In genomic region chr6:37103169-37104039, GRCh38 we compare ENCODE assay signal across 8 cellular contexts.
DNase-seq lines count a peak whose midpoint lies in the region; ATAC-seq and TF ChIP-seq lines count a peak whose summit lies in the region.

No MANE protein-coding gene starts in this region.

- H3K4me1 Mint-ChIP-seq in activated naive CD4-positive, alpha-beta T cell treated with anti-CD3 and anti-CD28 coated beads, Interleukin-2, amount 10 ng/mL, durations not matched to agents 7 days and 5 days, result peaks cover 55% of the 10 kb centered on the region
- peaks cover 35% of the 10 kb centered on the region for H3K4me1 Mint-ChIP-seq in glutamatergic neuron (ENCODE audit: low read depth, unreplicated experiment)

- CTCF ChIA-PET in activated naive CD4-positive, alpha-beta T cell treated with anti-CD3 and anti-CD28 coated beads, Interleukin-2, amount 10 ng/mL, durations not matched to agents 7 days and 5 days (lab: Charles Lee), result interaction anchor here (0.7 to 2.8 kb wide), 6 partner anchors 12 to 84 kb away, joined by 3 to 11 read pairs (median 4); no protein-coding TSS in a partner anchor

- H3K27ac ChIP-seq in ACC112 (ENCODE audit: low read depth, low read length), result peak overlapping the region; percentile 89

- DNase-seq in H7, result peak; percentile 66
- peak; percentile 90 for DNase-seq in NCI-H345 (lab: John Stamatoyannopoulos, UW)
- peak; percentile 37 for DNase-seq in activated naive CD4-positive, alpha-beta T cell treated with anti-CD3 and anti-CD28 coated beads, Interleukin-2, amount 10 ng/mL, durations not matched to agents 7 days and 5 days
- peak; percentile 62 for DNase-seq in glutamatergic neuron
- peak in 38 of 56 donors; percentile 3 to 46 (median 22) for DNase-seq in nucleus accumbens (lab: John Stamatoyannopoulos, UW)
- no peak for DNase-seq in 8988T

- peaks cover 19% of the 10 kb centered on the region for H3K4me1 ChIP-seq in ACC112 (ENCODE audit: control insufficient read depth, insufficient read depth, low read length, unreplicated experiment)

- no peaks in the 10 kb centered on the region for H3K36me3 Mint-ChIP-seq in activated naive CD4-positive, alpha-beta T cell treated with anti-CD3 and anti-CD28 coated beads, Interleukin-2, amount 10 ng/mL, durations not matched to agents 7 days and 5 days
- H3K36me3 Mint-ChIP-seq in glutamatergic neuron (ENCODE audit: unreplicated experiment), result no peaks in the 10 kb centered on the region

- H3K36me3 ChIP-seq in ACC112 (ENCODE audit: insufficient read depth, low read length) (no peaks in the 10 kb centered on the region), H7 (replicated peaks; ENCODE audit: control insufficient read depth, insufficient read depth, low read length) (peaks cover 4% of the 10 kb centered on the region)

- H3K4me3 Mint-ChIP-seq in activated naive CD4-positive, alpha-beta T cell treated with anti-CD3 and anti-CD28 coated beads, Interleukin-2, amount 10 ng/mL, durations not matched to agents 7 days and 5 days, result peak overlapping the region; percentile 66
- peak overlapping the region; percentile 88 for H3K4me3 Mint-ChIP-seq in glutamatergic neuron (ENCODE audit: unreplicated experiment)

- H3K4me3 ChIP-seq in ACC112 (ENCODE audit: low read depth, low read length), result peak overlapping the region; percentile 71
- H3K4me3 ChIP-seq in H7 (ENCODE audit: insufficient read depth, low read depth, low read length), result no peak overlapping the region

- H2AFZ ChIP-seq in ACC112 (ENCODE audit: low read length, unreplicated experiment), result peak overlapping the region; percentile 57

- H3K27ac Mint-ChIP-seq in activated naive CD4-positive, alpha-beta T cell treated with anti-CD3 and anti-CD28 coated beads, Interleukin-2, amount 10 ng/mL, durations not matched to agents 7 days and 5 days, result peak overlapping the region; percentile 86
- H3K27ac Mint-ChIP-seq in glutamatergic neuron (ENCODE audit: unreplicated experiment), result peak overlapping the region; percentile 95

- no peaks in the 10 kb centered on the region for H3K79me2 ChIP-seq in ACC112 (ENCODE audit: control insufficient read depth, insufficient read depth, low read length, unreplicated experiment)

- no peak for ATAC-seq in HG02642 (IDR thresholded peaks at IDR 0.05; ENCODE audit: poor library complexity, unreplicated experiment)

- no peaks in the 10 kb centered on the region for H3K27me3 Mint-ChIP-seq in activated naive CD4-positive, alpha-beta T cell treated with anti-CD3 and anti-CD28 coated beads, Interleukin-2, amount 10 ng/mL, durations not matched to agents 7 days and 5 days
- H3K27me3 Mint-ChIP-seq in glutamatergic neuron (ENCODE audit: unreplicated experiment), result peaks cover 9% of the 10 kb centered on the region

- no peaks in the 10 kb centered on the region for H3K9me3 Mint-ChIP-seq in activated naive CD4-positive, alpha-beta T cell treated with anti-CD3 and anti-CD28 coated beads, Interleukin-2, amount 10 ng/mL, durations not matched to agents 7 days and 5 days
- peaks cover 13% of the 10 kb centered on the region for H3K9me3 Mint-ChIP-seq in glutamatergic neuron (ENCODE audit: unreplicated experiment)

- TF ChIP-seq CTCF in glutamatergic neuron (IDR thresholded peaks at IDR 0.05; ENCODE audit: partially characterized antibody, unreplicated experiment), result no peak

- H3K27me3 ChIP-seq in ACC112 (ENCODE audit: insufficient read depth, low read length) (no peaks in the 10 kb centered on the region), H7 (ENCODE audit: control insufficient read depth, insufficient read depth, low read length) (no peaks in the 10 kb centered on the region)
